Comparison of ENCODE assay signal across 26 cellular contexts in genomic region chr1:88885933-88886332, GRCh38. TPM values are rescaled to one million over a fixed set of nuclear protein-coding genes. Genes with fewer than 3 reads are reported as not detected.
DNase-seq lines count a peak whose midpoint lies in the region; ATAC-seq, FAIRE-seq and TF ChIP-seq lines count a peak whose summit lies in the region.
"Had no signal": no experiment of that assay in that cellular context is flagged by ENCODE, and none has a peak within 500 bp of the region (broad histone marks: within the 10 kb centered on the region; RNA-seq: fewer than 3 reads in every experiment).

No MANE protein-coding gene starts in this region.

- H3K27me3 ChIP-seq in HepG2 (ENCODE audit: control insufficient read depth in 1 of 2, insufficient read depth in 2 of 2, low read length in 2 of 2) (no peaks in the 10 kb centered on the region; a peak in 1 of 5 replicates), right lobe of liver (no peaks in the 10 kb centered on the region), IMR-90 (ENCODE audit: control insufficient read depth, insufficient read depth, low read length) (no peaks in the 10 kb centered on the region)
- H3K27me3 ChIP-seq: BE2C; BLaER1 treated with 17β-estradiol and CSF1 and Interleukin-3, amounts not matched to agents 10 nM and 100 nM had no signal

- no peaks in the 10 kb centered on the region for H3K9me3 Mint-ChIP-seq in activated T-cell treated with anti-CD3 and anti-CD28 coated beads, Interleukin-2, amount 50 U/mL, for 24 hours
- H3K9me3 Mint-ChIP-seq: CD14-positive monocyte; CD4-positive, alpha-beta memory T cell; GM23338; HFFc6 had no signal

- no peak for DNase-seq in activated T-cell treated with anti-CD3 and anti-CD28 coated beads, Interleukin-2, amount 50 U/mL, for 24 hours
- no peak for DNase-seq in activated T-cell treated with anti-CD3 and anti-CD28 coated beads, Interleukin-2, amount 50 U/mL, for 1 hour
- no peak for DNase-seq in HepG2 (ENCODE audit: low spot score)
- no peak for DNase-seq in right lobe of liver
- DNase-seq in IMR-90: no peak
- no peak for DNase-seq in anterior cingulate cortex (lab: John Stamatoyannopoulos, UW)
- no peak for DNase-seq in middle frontal gyrus (ENCODE audit: extremely low spot score, low spot score)
- DNase-seq: ACHN; AML-193; BE2C; Calu3; CD4-positive, alpha-beta memory T cell; COR-L47; DMS53; DMS79 treated with DMSO at 0.1 percent for 48 hours; GF-D8; HFFc6 had no signal

- H2BK120ac ChIP-seq in IMR-90 (ENCODE audit: low read depth, low read length): no peak overlapping the region

- H3K56ac ChIP-seq in IMR-90 (ENCODE audit: extremely low read depth, insufficient read depth, low read length): no peak overlapping the region

- H3K4me2 ChIP-seq in HepG2 (ENCODE audit: low read depth, low read length) (no peak overlapping the region), IMR-90 (ENCODE audit: low read depth, low read length) (no peak overlapping the region)
- H3K4me2 ChIP-seq: BLaER1 treated with 17β-estradiol and CSF1 and Interleukin-3, amounts not matched to agents 10 nM and 100 nM; GM23338 had no signal

- H2AK9ac ChIP-seq in IMR-90 (replicated peaks; ENCODE audit: low read depth, low read length, poor library complexity): no peak overlapping the region

- H3K27ac Mint-ChIP-seq in activated T-cell treated with anti-CD3 and anti-CD28 coated beads, Interleukin-2, amount 50 U/mL, for 24 hours: peak overlapping the region; percentile 2
- H3K27ac Mint-ChIP-seq: CD14-positive monocyte, GM23338, HFFc6 had no signal

- H3K18ac ChIP-seq in IMR-90 (ENCODE audit: low read depth, low read length): no peak overlapping the region

- dilution Hi-C loops in IMR-90 (cut with HindIII; ENCODE audit: low sequenced_read_pairs, unreplicated experiment): no loop called here

- CTCF ChIA-PET in HepG2 (lab: Yijun Ruan, JAX; ENCODE audit: low intra/inter-chr PET ratio, low total read pairs) (no interaction called here), IMR-90 (lab: Yijun Ruan, JAX) (no interaction called here)

- BruUV-seq in HepG2 (replicated peaks; lab: Mats Ljungman, UMichigan) (no TSS peak), IMR-90 (replicated peaks; lab: Mats Ljungman, UMichigan) (no TSS peak)

- TF ChIP-seq RAD21 in HepG2 (CRISPR knock-in tag; IDR thresholded peaks at IDR 0.05) (no peak), IMR-90 (IDR thresholded peaks at IDR 0.05; ENCODE audit: low read length) (no peak)

- no peak overlapping the region for H3K27ac ChIP-seq in HepG2 (ENCODE audit: extremely low read length, insufficient read depth, low read length)
- no peak overlapping the region for H3K27ac ChIP-seq in right lobe of liver
- H3K27ac ChIP-seq in IMR-90 (ENCODE audit: insufficient read depth, low read length): no peak overlapping the region
- H3K27ac ChIP-seq: 22Rv1; BLaER1 treated with 17β-estradiol and CSF1 and Interleukin-3, amounts not matched to agents 10 nM and 100 nM had no signal

- TF ChIP-seq POLR2A in HepG2 (IDR thresholded peaks at IDR 0.05; ENCODE audit: insufficient read depth in 1 of 2, low read depth in 2 of 2, low read length in 2 of 2) (no peak), right lobe of liver (IDR thresholded peaks at IDR 0.05) (no peak), IMR-90 (IDR thresholded peaks at IDR 0.05; ENCODE audit: low read depth, low read length) (no peak)

- H2AK5ac ChIP-seq in IMR-90 (ENCODE audit: low read depth, low read length): no peak overlapping the region

- TF ChIP-seq EP300 in HepG2 (IDR thresholded peaks at IDR 0.05; ENCODE audit: low read depth in 2 of 2, low read length in 2 of 2) (no peak), HepG2 (CRISPR knock-in tag; IDR thresholded peaks at IDR 0.05; ENCODE audit: borderline replicate concordance) (no peak)

- no peak overlapping the region for H2BK15ac ChIP-seq in IMR-90 (ENCODE audit: low read depth, low read length)

- no peak overlapping the region for H4K8ac ChIP-seq in IMR-90 (ENCODE audit: low read depth in 2 of 2, low read length in 2 of 2)

- H2BK20ac ChIP-seq in IMR-90 (ENCODE audit: low read depth, low read length): no peak overlapping the region

- H2AFZ ChIP-seq in HepG2 (ENCODE audit: low read length) (no peak overlapping the region), IMR-90 (replicated peaks; ENCODE audit: low read length, poor library complexity) (no peak overlapping the region)
- H2AFZ ChIP-seq: GM23338 had no signal

- in situ Hi-C loops in HepG2 (cut with HindIII; ENCODE audit: extremely low pct_ligation_motif_present, low pct_unique_long_range_greater_than_20kb): no loop called here
- in situ Hi-C loops in IMR-90 (cut with MboI; ENCODE audit: low sequenced_read_pairs): no loop called here

- peaks cover 70% of the 10 kb centered on the region for H3K4me1 Mint-ChIP-seq in activated T-cell treated with anti-CD3 and anti-CD28 coated beads, Interleukin-2, amount 50 U/mL, for 24 hours (ENCODE audit: low read depth)

- no peaks in the 10 kb centered on the region for H3K9me3 ChIP-seq in HepG2 (ENCODE audit: low read length)
- H3K9me3 ChIP-seq in right lobe of liver: no peaks in the 10 kb centered on the region
- H3K9me3 ChIP-seq in IMR-90 (ENCODE audit: control insufficient read depth, insufficient read depth, low read length): no peaks in the 10 kb centered on the region
- H3K9me3 ChIP-seq: BE2C; BLaER1 treated with 17β-estradiol and CSF1 and Interleukin-3, amounts not matched to agents 10 nM and 100 nM; HAP-1 had no signal

- H3K36me3 Mint-ChIP-seq in activated T-cell treated with anti-CD3 and anti-CD28 coated beads, Interleukin-2, amount 50 U/mL, for 24 hours (ENCODE audit: low read depth): peaks cover 84% of the 10 kb centered on the region

- no peak for FAIRE-seq in HepG2 (lab: Jason Lieb, UNC)
- FAIRE-seq: A204.1, GM12891, GM18507, H54 had no signal

- H3K23ac ChIP-seq in IMR-90 (ENCODE audit: low read depth, low read length): no peak overlapping the region

- intact Hi-C loops in HepG2 (cut with micrococcal nuclease; ENCODE audit: unreplicated experiment): no loop called here
- intact Hi-C loops in right lobe of liver (cut with DNase I): no loop called here
- intact Hi-C loops in IMR-90 (cut with micrococcal nuclease): no loop called here

- POLR2A ChIA-PET in HepG2 (lab: Yijun Ruan, JAX) (no interaction called here), IMR-90 (lab: Charles Lee; ENCODE audit: unreplicated experiment) (no interaction called here)

- TF ChIP-seq CTCF in HepG2 (CRISPR knock-in tag; IDR thresholded peaks at IDR 0.05) (no peak), right lobe of liver (IDR thresholded peaks at IDR 0.05) (no peak), IMR-90 (conservative IDR thresholded peaks at IDR 0.05; ENCODE audit: low read depth, low read length) (no peak)

- ATAC-seq in HepG2 (no peak), right lobe of liver (no peak), IMR-90 (ENCODE audit: low read depth) (no peak)
- ATAC-seq: GM23338 had no signal

- H4K91ac ChIP-seq in IMR-90 (ENCODE audit: insufficient read depth, low read depth, low read length): no peak overlapping the region

- WGBS in HepG2 (ENCODE audit: low lambda C conversion rate): 96% methylated on average over 3 of the region's 3 CpGs
- 86% methylated on average over 3 of the region's 3 CpGs for WGBS in right lobe of liver (ENCODE audit: insufficient coverage, low coverage, low lambda C conversion rate, missing lambda C conversion rate)
- WGBS in IMR-90 (ENCODE audit: extremely low coverage in 2 of 2, insufficient read length in 1 of 2), 2 experiments: no CpG with 5 or more reads among the region's 3 CpGs

- H3K79me2 ChIP-seq in HepG2 (ENCODE audit: insufficient read depth, low read length): peaks cover 39% of the 10 kb centered on the region

- H4K20me1 ChIP-seq in HepG2 (ENCODE audit: insufficient read depth, low read length) (peaks cover 17% of the 10 kb centered on the region; the same call in 1 of the 2 replicates), IMR-90 (ENCODE audit: insufficient read depth, low read length) (peaks cover 17% of the 10 kb centered on the region; the same call in 1 of the 2 replicates)

- H3K79me1 ChIP-seq in IMR-90 (ENCODE audit: low read depth in 1 of 2, low read length in 2 of 2): peaks cover 5 to 23% of the 10 kb centered on the region in 2 experiments; a peak in 3 of 4 replicates

- no peak overlapping the region for H3K4me3 Mint-ChIP-seq in activated T-cell treated with anti-CD3 and anti-CD28 coated beads, Interleukin-2, amount 50 U/mL, for 24 hours
- H3K4me3 Mint-ChIP-seq: CD14-positive monocyte, GM23338, HFFc6 had no signal

- H3K4me3 ChIP-seq in HepG2 (replicated peaks in 1 of 3; ENCODE audit: insufficient read depth in 1 of 3, low read depth in 2 of 3, low read length in 3 of 3) (no peak overlapping the region), right lobe of liver (no peak overlapping the region), IMR-90 (ENCODE audit: insufficient read depth, low read depth, low read length) (no peak overlapping the region)
- H3K4me3 ChIP-seq: BLaER1 treated with 17β-estradiol and CSF1 and Interleukin-3, amounts not matched to agents 10 nM and 100 nM; GM23338; HAP-1 had no signal

- no peak overlapping the region for H4K5ac ChIP-seq in IMR-90 (ENCODE audit: low read depth, low read length)

- no peaks in the 10 kb centered on the region for H3K27me3 Mint-ChIP-seq in activated T-cell treated with anti-CD3 and anti-CD28 coated beads, Interleukin-2, amount 50 U/mL, for 24 hours
- H3K27me3 Mint-ChIP-seq: CD4-positive, alpha-beta memory T cell had no signal

- H3K9me1 ChIP-seq in IMR-90 (ENCODE audit: insufficient read depth, low read length): no peaks in the 10 kb centered on the region

- H3K14ac ChIP-seq in IMR-90 (replicated peaks; ENCODE audit: low read depth, low read length): no peak overlapping the region

- H3K4me1 ChIP-seq in HepG2 (ENCODE audit: insufficient read depth, low read length) (peaks cover 31% of the 10 kb centered on the region), right lobe of liver (peaks cover 0 to 22% (median 5%) of the 10 kb centered on the region in 4 donors), IMR-90 (ENCODE audit: control insufficient read depth, insufficient read depth, low read length) (no peaks in the 10 kb centered on the region)
- H3K4me1 ChIP-seq: BE2C had no signal

- H3K9ac ChIP-seq in HepG2 (ENCODE audit: insufficient read depth, low read depth, low read length) (no peak overlapping the region), IMR-90 (ENCODE audit: low read depth, low read length) (no peak overlapping the region)
- H3K9ac ChIP-seq: BLaER1 treated with 17β-estradiol and CSF1 and Interleukin-3, amounts not matched to agents 10 nM and 100 nM had no signal

- H3K36me3 ChIP-seq in HepG2 (replicated peaks in 1 of 2; ENCODE audit: control insufficient read depth in 1 of 2, insufficient read depth in 2 of 2, low read length in 2 of 2): peaks cover 1 to 53% of the 10 kb centered on the region in 2 experiments; a peak in 4 of 5 replicates
- H3K36me3 ChIP-seq in right lobe of liver: peaks cover 0 to 28% (median 17%) of the 10 kb centered on the region in 4 donors
- H3K36me3 ChIP-seq in IMR-90 (ENCODE audit: control insufficient read depth, insufficient read depth, low read length): peaks cover 16% of the 10 kb centered on the region
- H3K36me3 ChIP-seq: BE2C had no signal

- no peak overlapping the region for H2BK5ac ChIP-seq in IMR-90 (ENCODE audit: low read depth, low read length, poor library complexity, severe bottlenecking)

- H3K4ac ChIP-seq in IMR-90 (ENCODE audit: low read depth, low read length): no peak overlapping the region

RNA-seq across cellular contexts. Expression of gene GTF2B, which starts 5.4 kb away (rescaled TPM):
- 43.4 and 68.0 TPM in 2 replicates for total RNA-seq in HepG2 (2016; rRNA removed; fragmentation: Illumina TruSeq; extraction: Trizol)
- total RNA-seq in HepG2 (2016; cell fraction: cytosol; rRNA removed; fragmentation: Illumina TruSeq; extraction: Trizol; ENCODE audit: low read depth): 10.0 and 11.6 TPM in 2 replicates
- 43.5 and 71.8 TPM in 2 replicates for total RNA-seq in HepG2 (2016; cell fraction: insoluble cytoplasmic fraction; rRNA removed; fragmentation: Illumina TruSeq; extraction: Trizol)
- 12.6 and 14.3 TPM in 2 replicates for total RNA-seq in HepG2 (2016; cell fraction: membrane; rRNA removed; fragmentation: Illumina TruSeq; extraction: Trizol)
- 18.8 and 21.9 TPM in 2 replicates for total RNA-seq in HepG2 (2016; cell fraction: nucleus; rRNA removed; fragmentation: Illumina TruSeq; extraction: Trizol)
- 26.1 and 31.5 TPM in 2 replicates for polyA plus RNA-seq in HepG2 (2011; rRNA removed)
- 14.8 and 26.0 TPM in 2 replicates for polyA plus RNA-seq in HepG2 (2011; cell fraction: cytosol; rRNA removed)
- 6.7 and 9.4 TPM in 2 replicates for polyA plus RNA-seq in HepG2 (2011; cell fraction: nucleus; rRNA removed)
- 26.4 and 28.5 TPM in 2 replicates for polyA plus RNA-seq in HepG2 (2012)
- polyA plus RNA-seq in HepG2 (2016; cell fraction: cytosol; fragmentation: Illumina TruSeq; extraction: Trizol; ENCODE audit: low read depth): 4.0 and 4.3 TPM in 2 replicates
- polyA plus RNA-seq in HepG2 (2016; cell fraction: insoluble cytoplasmic fraction; fragmentation: Illumina TruSeq; extraction: Trizol; ENCODE audit: low read depth): 58.8 and 59.1 TPM in 2 replicates
- 5.8 and 6.0 TPM in 2 replicates for polyA plus RNA-seq in HepG2 (2016; cell fraction: membrane; fragmentation: Illumina TruSeq; extraction: Trizol; ENCODE audit: low read depth)
- 21.6 and 23.3 TPM in 2 replicates for polyA plus RNA-seq in HepG2 (2016; cell fraction: nucleus; fragmentation: Illumina TruSeq; extraction: Trizol; ENCODE audit: insufficient read depth, low read depth)
- 13.1 and 19.1 TPM in 2 replicates for polyA minus RNA-seq in HepG2 (2011; rRNA and poly(A)+ RNA removed; ENCODE audit: low replicate concordance)
- 15.4 and 26.0 TPM in 2 replicates for polyA minus RNA-seq in HepG2 (2011; cell fraction: cytosol; rRNA and poly(A)+ RNA removed)
- polyA minus RNA-seq in HepG2 (2011; cell fraction: nucleus; rRNA and poly(A)+ RNA removed): 19.9 and 20.6 TPM in 2 replicates
- total RNA-seq in right lobe of liver: 10 to 100 TPM in 5 of 6 experiments, 1 to 10 TPM in 1; 8.8 to 21.6 (median 15.9) TPM
- total RNA-seq in IMR-90 (2012; rRNA removed): 41.0 and 55.5 TPM in 2 replicates
- polyA plus RNA-seq in IMR-90 (2012; rRNA removed): 24.3 and 32.0 TPM in 2 replicates
- 6.2 and 7.1 TPM in 2 replicates for polyA plus RNA-seq in IMR-90 (2012; cell fraction: cytosol; rRNA removed)
- 2.6 and 22.9 TPM in 2 replicates for polyA plus RNA-seq in IMR-90 (2012; cell fraction: nucleus; rRNA removed; ENCODE audit: low replicate concordance)
